Comparison of ENCODE assay signal across 22 cellular contexts in genomic region chr13:57491318-57491717, GRCh38.
A peak's percentile ranks its signal among the peaks of the same experiment; 100 is the strongest.
DNase-seq lines count a peak whose midpoint lies in the region; ATAC-seq, FAIRE-seq and TF ChIP-seq lines count a peak whose summit lies in the region.
"Had no signal": no experiment of that assay in that cellular context is flagged by ENCODE, and none has a peak within 500 bp of the region (broad histone marks: within the 10 kb centered on the region; RNA-seq: fewer than 3 reads in every experiment).

No MANE protein-coding gene starts in this region.

- H3K23ac ChIP-seq in IMR-90 (ENCODE audit: low read depth, low read length), result no peak overlapping the region

- no peak overlapping the region for H2BK120ac ChIP-seq in IMR-90 (ENCODE audit: low read depth, low read length)

- 0% methylated on average over 1 of the region's 1 CpG for WGBS in A549 (ENCODE audit: missing lambda C conversion rate)
- no CpG with 5 or more reads among the region's 1 CpG for WGBS in IMR-90 (ENCODE audit: extremely low coverage in 2 of 2, insufficient read length in 1 of 2), 2 experiments
- 0% methylated on average over 1 of the region's 1 CpG for WGBS in K562 (ENCODE audit: insufficient coverage, low coverage, missing lambda C conversion rate)

- in situ Hi-C loops in IMR-90 (cut with MboI; ENCODE audit: low sequenced_read_pairs) (no loop called here), K562 (cut with MboI) (no loop called here)

- H3K4me3 ChIP-seq in A549, result no peak overlapping the region
- H3K4me3 ChIP-seq in IMR-90 (ENCODE audit: insufficient read depth, low read depth, low read length), result no peak overlapping the region
- no peak overlapping the region for H3K4me3 ChIP-seq in K562
- H3K4me3 ChIP-seq: BLaER1 treated with 17β-estradiol and CSF1 and Interleukin-3, amounts not matched to agents 10 nM and 100 nM had no signal

- H3K9me3 ChIP-seq in A549, result no peaks in the 10 kb centered on the region
- no peaks in the 10 kb centered on the region for H3K9me3 ChIP-seq in IMR-90 (ENCODE audit: control insufficient read depth, insufficient read depth, low read length)
- H3K9me3 ChIP-seq in K562 (replicated peaks; ENCODE audit: control insufficient read depth, insufficient read depth, low read depth, low read length), result no peaks in the 10 kb centered on the region
- H3K9me3 ChIP-seq: BLaER1 treated with 17β-estradiol and CSF1 and Interleukin-3, amounts not matched to agents 10 nM and 100 nM; Caco-2 had no signal

- DNase-seq in A549 (ENCODE audit: low read depth in 1 of 2, low spot score in 1 of 2), result no peak
- DNase-seq in IMR-90, result no peak
- DNase-seq in K562 (ENCODE audit: extremely low read depth in 1 of 4, low spot score in 3 of 4), result no peak
- no peak for DNase-seq in frontal cortex (ENCODE audit: low spot score in 2 of 2)
- no peak for DNase-seq in activated naive CD4-positive, alpha-beta T cell treated with anti-CD3 and anti-CD28 coated beads, Interleukin-2, amount 50 U/mL, for 72 hours (ENCODE audit: low spot score in 2 of 2)
- DNase-seq in T-helper 2 cell, result no peak
- DNase-seq: 8988T; AML-193; Caco-2; Calu3; CD4-positive, alpha-beta T cell; CD8-positive, alpha-beta T cell; DMS79 treated with DMSO at 0.1 percent for 48 hours; GF-D8 had no signal

- TF ChIP-seq RAD21 in A549 (conservative IDR thresholded peaks at IDR 0.05 in 1 of 2, IDR thresholded peaks at IDR 0.05 in 1 of 2), result no peak
- no peak for TF ChIP-seq RAD21 in IMR-90 (IDR thresholded peaks at IDR 0.05; ENCODE audit: low read length)
- TF ChIP-seq RAD21 in K562 (CRISPR knock-in tag; conservative IDR thresholded peaks at IDR 0.05 in 1 of 2, IDR thresholded peaks at IDR 0.05 in 1 of 2), result no peak

- H3K4ac ChIP-seq in IMR-90 (ENCODE audit: low read depth, low read length), result no peak overlapping the region

- no peak overlapping the region for H3K18ac ChIP-seq in IMR-90 (ENCODE audit: low read depth, low read length)

- H3K4me1 ChIP-seq in A549 (no peaks in the 10 kb centered on the region), IMR-90 (ENCODE audit: control insufficient read depth, insufficient read depth, low read length) (no peaks in the 10 kb centered on the region), K562 (replicated peaks in 1 of 2; ENCODE audit: control insufficient read depth in 2 of 2, insufficient read depth in 2 of 2, low read length in 2 of 2) (no peaks in the 10 kb centered on the region)
- H3K4me1 ChIP-seq: BLaER1 treated with 17β-estradiol and CSF1 and Interleukin-3, amounts not matched to agents 10 nM and 100 nM; Caco-2 had no signal

- no peak for TF ChIP-seq CTCF in A549 (IDR thresholded peaks at IDR 0.05)
- no peak for TF ChIP-seq CTCF in IMR-90 (conservative IDR thresholded peaks at IDR 0.05; ENCODE audit: low read depth, low read length)
- TF ChIP-seq CTCF in K562 (IDR thresholded peaks at IDR 0.05 in 2 of 3, conservative IDR thresholded peaks at IDR 0.05 in 1 of 3; ENCODE audit: insufficient read depth in 2 of 3, low read depth in 1 of 3, low read length in 3 of 3), result no peak

- H2BK20ac ChIP-seq in IMR-90 (ENCODE audit: low read depth, low read length), result no peak overlapping the region

- no peak overlapping the region for H3K9ac ChIP-seq in IMR-90 (ENCODE audit: low read depth, low read length)
- H3K9ac ChIP-seq in K562 (ENCODE audit: insufficient read depth in 1 of 2, low read depth in 2 of 2, low read length in 2 of 2), result no peak overlapping the region
- H3K9ac ChIP-seq: BLaER1 treated with 17β-estradiol and CSF1 and Interleukin-3, amounts not matched to agents 10 nM and 100 nM had no signal

- no peaks in the 10 kb centered on the region for H4K20me1 ChIP-seq in IMR-90 (ENCODE audit: insufficient read depth, low read length)
- H4K20me1 ChIP-seq in K562 (replicated peaks; ENCODE audit: control insufficient read depth, insufficient read depth, low read length), result no peaks in the 10 kb centered on the region
- H4K20me1 ChIP-seq: BLaER1 treated with 17β-estradiol and CSF1 and Interleukin-3, amounts not matched to agents 10 nM and 100 nM had no signal

- ATAC-seq in A549, result no peak
- ATAC-seq in IMR-90 (ENCODE audit: low read depth), result no peak
- no peak for ATAC-seq in K562
- no peak for ATAC-seq in activated naive CD4-positive, alpha-beta T cell treated with anti-CD3 and anti-CD28 coated beads, Interleukin-2, amount 50 U/mL, for 72 hours
- ATAC-seq in GM18909 (IDR thresholded peaks at IDR 0.05; ENCODE audit: poor library complexity, unreplicated experiment), result no peak
- ATAC-seq: CD8-positive, alpha-beta T cell had no signal

- no peak overlapping the region for H4K5ac ChIP-seq in IMR-90 (ENCODE audit: low read depth, low read length)

- TF ChIP-seq POLR2A in A549 (IDR thresholded peaks at IDR 0.05; ENCODE audit: low read length), result no peak
- TF ChIP-seq POLR2A in IMR-90 (IDR thresholded peaks at IDR 0.05; ENCODE audit: low read depth, low read length), result no peak
- TF ChIP-seq POLR2A in K562 (conservative IDR thresholded peaks at IDR 0.05), result no peak

- H3K36me3 ChIP-seq in IMR-90 (ENCODE audit: control insufficient read depth, insufficient read depth, low read length), result no peaks in the 10 kb centered on the region
- H3K36me3 ChIP-seq in K562 (ENCODE audit: control insufficient read depth, insufficient read depth, low read length), result no peaks in the 10 kb centered on the region
- H3K36me3 ChIP-seq: BLaER1 treated with 17β-estradiol and CSF1 and Interleukin-3, amounts not matched to agents 10 nM and 100 nM had no signal

- TF ChIP-seq EP300 in A549 (IDR thresholded peaks at IDR 0.05) (no peak), K562 (IDR thresholded peaks at IDR 0.05; ENCODE audit: low read length) (no peak)

- no peak overlapping the region for H3K4me2 ChIP-seq in A549
- H3K4me2 ChIP-seq in IMR-90 (ENCODE audit: low read depth, low read length), result no peak overlapping the region
- no peak overlapping the region for H3K4me2 ChIP-seq in K562 (ENCODE audit: insufficient read depth, low read length)
- H3K4me2 ChIP-seq: BLaER1 treated with 17β-estradiol and CSF1 and Interleukin-3, amounts not matched to agents 10 nM and 100 nM had no signal

- H3K27me3 ChIP-seq in IMR-90 (ENCODE audit: control insufficient read depth, insufficient read depth, low read length) (no peaks in the 10 kb centered on the region), K562 (ENCODE audit: control insufficient read depth in 2 of 2, insufficient read depth in 2 of 2, low read length in 2 of 2) (no peaks in the 10 kb centered on the region)
- H3K27me3 ChIP-seq: BLaER1 treated with 17β-estradiol and CSF1 and Interleukin-3, amounts not matched to agents 10 nM and 100 nM had no signal

- H3K56ac ChIP-seq in IMR-90 (ENCODE audit: extremely low read depth, insufficient read depth, low read length), result no peak overlapping the region

- H3K14ac ChIP-seq in IMR-90 (replicated peaks; ENCODE audit: low read depth, low read length), result no peak overlapping the region

- H4K91ac ChIP-seq in IMR-90 (ENCODE audit: insufficient read depth, low read depth, low read length), result no peak overlapping the region

- FAIRE-seq in A549 (lab: Jason Lieb, UNC) (no peak), K562 (lab: Jason Lieb, UNC) (no peak), frontal cortex (lab: Jason Lieb, UNC) (peak; percentile 21)
- FAIRE-seq: A204.1, D721Med, G401.6, GM12891 had no signal

- H4K8ac ChIP-seq in IMR-90 (ENCODE audit: low read depth in 2 of 2, low read length in 2 of 2), result no peak overlapping the region

- no TSS peak for BruUV-seq in IMR-90 (replicated peaks; lab: Mats Ljungman, UMichigan)
- BruUV-seq in K562 (replicated peaks; lab: Mats Ljungman, UMichigan), result no TSS peak

- H2AK5ac ChIP-seq in IMR-90 (ENCODE audit: low read depth, low read length), result no peak overlapping the region

- H3K9me1 ChIP-seq in IMR-90 (ENCODE audit: insufficient read depth, low read length), result no peaks in the 10 kb centered on the region
- H3K9me1 ChIP-seq in K562 (ENCODE audit: control insufficient read depth, insufficient read depth, low read length), result no peaks in the 10 kb centered on the region

- H3K9me3 Mint-ChIP-seq in activated naive CD4-positive, alpha-beta T cell treated with anti-CD3 and anti-CD28 coated beads, Interleukin-2, amount 50 U/mL, for 72 hours, result peaks cover 0 to 3% of the 10 kb centered on the region in 2 donors

- no peaks in the 10 kb centered on the region for H3K36me3 Mint-ChIP-seq in activated naive CD4-positive, alpha-beta T cell treated with anti-CD3 and anti-CD28 coated beads, Interleukin-2, amount 50 U/mL, for 72 hours
- H3K36me3 Mint-ChIP-seq: CD8-positive, alpha-beta T cell had no signal

- H2BK15ac ChIP-seq in IMR-90 (ENCODE audit: low read depth, low read length), result no peak overlapping the region

- no peak overlapping the region for H2BK5ac ChIP-seq in IMR-90 (ENCODE audit: low read depth, low read length, poor library complexity, severe bottlenecking)

- no peak overlapping the region for H2AFZ ChIP-seq in IMR-90 (replicated peaks; ENCODE audit: low read length, poor library complexity)
- H2AFZ ChIP-seq in K562 (ENCODE audit: low read depth, low read length), result no peak overlapping the region

- H2AK9ac ChIP-seq in IMR-90 (replicated peaks; ENCODE audit: low read depth, low read length, poor library complexity), result no peak overlapping the region

- POLR2A ChIA-PET in A549 (lab: Yijun Ruan, JAX) (no interaction called here), IMR-90 (lab: Charles Lee; ENCODE audit: unreplicated experiment) (no interaction called here), K562 (lab: Yijun Ruan, JAX) (no interaction called here)

- CTCF ChIA-PET in A549 (lab: Yijun Ruan, JAX) (no interaction called here), IMR-90 (lab: Yijun Ruan, JAX) (no interaction called here), K562 (lab: Yijun Ruan, JAX; ENCODE audit: low intra/inter-chr PET ratio) (no interaction called here)

- intact Hi-C loops in IMR-90 (cut with micrococcal nuclease) (no loop called here), K562 (cut with micrococcal nuclease) (no loop called here)

- H3K27ac Mint-ChIP-seq in activated naive CD4-positive, alpha-beta T cell treated with anti-CD3 and anti-CD28 coated beads, Interleukin-2, amount 50 U/mL, for 72 hours, result no peak overlapping the region
- H3K27ac Mint-ChIP-seq: B cell; CD4-positive, alpha-beta T cell; CD8-positive, alpha-beta T cell had no signal

- no peak overlapping the region for H3K27ac ChIP-seq in A549
- H3K27ac ChIP-seq in IMR-90 (ENCODE audit: insufficient read depth, low read length), result no peak overlapping the region
- no peak overlapping the region for H3K27ac ChIP-seq in K562 (ENCODE audit: extremely low read depth, low read depth, low read length)
- H3K27ac ChIP-seq: BLaER1 treated with 17β-estradiol and CSF1 and Interleukin-3, amounts not matched to agents 10 nM and 100 nM; C4-2B had no signal

- dilution Hi-C loops in IMR-90 (cut with HindIII; ENCODE audit: low sequenced_read_pairs, unreplicated experiment), result no loop called here

- no peaks in the 10 kb centered on the region for H3K79me2 ChIP-seq in K562 (ENCODE audit: control insufficient read depth, insufficient read depth, low read length)

- H3K79me1 ChIP-seq in IMR-90 (ENCODE audit: low read depth in 1 of 2, low read length in 2 of 2), result no peaks in the 10 kb centered on the region

TF ChIP-seq in A549, 52 proteins besides CTCF, POLR2A, EP300 and RAD21 (continues in another document):
- TF ChIP-seq MAFK (IDR thresholded peaks at IDR 0.05; ENCODE audit: partially characterized antibody), result peak; percentile 52

TF ChIP-seq in IMR-90, 13 proteins besides CTCF, POLR2A, EP300 and RAD21 (continues in another document):
- TF ChIP-seq CEBPB (IDR thresholded peaks at IDR 0.05; ENCODE audit: low read depth, low read length), result no peak

TF ChIP-seq in K562, 482 proteins besides CTCF, POLR2A, EP300 and RAD21 (continues in another document):
- TF ChIP-seq ZNF165 (CRISPR knock-in tag; IDR thresholded peaks at IDR 0.05; ENCODE audit: borderline replicate concordance), result no peak

Comparison
In these comparisons a context has a peak if more than half of its experiments do, and no peak if none do; other contexts are left out.
1. Of the 35 proteins assayed by ChIP-seq in both K562 and A549: peak only in K562: none; only in A549: none; in both: MAFK; in neither: 34.